11 cellular contexts compared by ENCODE assay signal in the genomic region with DNA sequence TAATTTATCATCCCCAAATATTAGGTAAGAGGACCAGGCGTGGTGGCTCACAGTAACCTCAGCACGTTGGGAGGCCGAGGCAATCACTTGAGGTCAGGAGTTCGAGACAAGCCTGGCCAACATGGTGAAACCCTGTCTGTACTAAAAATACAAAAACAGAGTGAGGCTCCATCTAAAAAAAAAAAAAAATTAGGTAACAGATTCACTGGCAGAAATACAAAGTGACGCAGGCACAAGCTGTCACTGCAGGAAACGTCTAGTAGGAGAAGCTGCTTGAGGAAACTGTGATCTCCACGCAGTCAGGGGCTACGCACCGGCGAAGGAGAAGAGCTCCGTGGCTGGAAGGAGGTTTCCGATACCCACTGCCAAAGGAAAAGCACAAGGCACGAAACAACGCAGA. TPM values are rescaled to one million over a fixed set of nuclear protein-coding genes. Genes with fewer than 3 reads are reported as not detected.
DNase-seq lines count a peak whose midpoint lies in the region; ATAC-seq lines count a peak whose summit lies in the region.
"Had no signal": no experiment of that assay in that cellular context is flagged by ENCODE, and none has a peak within 500 bp of the region (broad histone marks: within the 10 kb centered on the region; RNA-seq: fewer than 3 reads in every experiment).

No MANE protein-coding gene starts in this region.

- H3K27me3 ChIP-seq in BLaER1, result no peaks in the 10 kb centered on the region
- H3K27me3 ChIP-seq in effector memory CD4-positive, alpha-beta T cell (replicated peaks; ENCODE audit: control insufficient read depth, insufficient read depth, low read length, poor library complexity, severe bottlenecking), result no peaks in the 10 kb centered on the region

- H4K20me1 ChIP-seq in BLaER1, result no peaks in the 10 kb centered on the region

- POLR2A ChIA-PET in activated CD4-positive, alpha-beta T cell treated with anti-CD3 and anti-CD28 coated beads, Interleukin-2, amount 10 ng/mL, durations not matched to agents 7 days and 5 days (lab: Charles Lee), result no interaction called here

- H3K4me2 ChIP-seq in BLaER1, result peak overlapping the region; percentile 97

- peak overlapping the region; percentile 90 for H3K9ac ChIP-seq in BLaER1

- peaks cover 8% of the 10 kb centered on the region for H3K36me3 Mint-ChIP-seq in activated naive CD8-positive, alpha-beta T cell treated with anti-CD3 and anti-CD28 coated beads for 36 hours
- H3K36me3 Mint-ChIP-seq in activated CD4-positive, alpha-beta T cell treated with anti-CD3 and anti-CD28 coated beads, Interleukin-2, amount 10 ng/mL, durations not matched to agents 7 days and 5 days (ENCODE audit: low read depth), result no peaks in the 10 kb centered on the region

- H3K4me1 ChIP-seq in BLaER1, result peaks cover 88% of the 10 kb centered on the region
- H3K4me1 ChIP-seq in effector memory CD4-positive, alpha-beta T cell (ENCODE audit: control insufficient read depth, insufficient read depth, low read length, poor library complexity, severe bottlenecking), result no peaks in the 10 kb centered on the region

- H3K27ac ChIP-seq in BLaER1, result peak overlapping the region; percentile 99
- no peak overlapping the region for H3K27ac ChIP-seq in effector memory CD4-positive, alpha-beta T cell (ENCODE audit: insufficient read depth, low read length, poor library complexity, severe bottlenecking)

- peaks cover 44% of the 10 kb centered on the region for H3K36me3 ChIP-seq in BLaER1
- H3K36me3 ChIP-seq in effector memory CD4-positive, alpha-beta T cell (ENCODE audit: control insufficient read depth, insufficient read depth, low read length), result no peaks in the 10 kb centered on the region

- H3K9me3 ChIP-seq in BLaER1, result peaks cover 39% of the 10 kb centered on the region
- H3K9me3 ChIP-seq in effector memory CD4-positive, alpha-beta T cell (ENCODE audit: control insufficient read depth, low read length), result no peaks in the 10 kb centered on the region

- H3K4me3 Mint-ChIP-seq in activated naive CD8-positive, alpha-beta T cell treated with anti-CD3 and anti-CD28 coated beads for 36 hours, result no peak overlapping the region
- no peak overlapping the region for H3K4me3 Mint-ChIP-seq in activated CD4-positive, alpha-beta T cell treated with anti-CD3 and anti-CD28 coated beads, Interleukin-2, amount 10 ng/mL, durations not matched to agents 7 days and 5 days

- peaks cover 3% of the 10 kb centered on the region for H3K27me3 Mint-ChIP-seq in activated naive CD8-positive, alpha-beta T cell treated with anti-CD3 and anti-CD28 coated beads for 36 hours
- no peaks in the 10 kb centered on the region for H3K27me3 Mint-ChIP-seq in activated CD4-positive, alpha-beta T cell treated with anti-CD3 and anti-CD28 coated beads, Interleukin-2, amount 10 ng/mL, durations not matched to agents 7 days and 5 days

- DNase-seq in NCI-H2171 treated with DMSO at 0.1 percent for 48 hours (lab: John Stamatoyannopoulos, UW) (peak; percentile 71), fibroblast of gingiva (ENCODE audit: low read depth) (peak; percentile 38), mucosa of gallbladder (ENCODE audit: low spot score) (peak; percentile 65)
- no peak for DNase-seq in activated naive CD8-positive, alpha-beta T cell treated with anti-CD3 and anti-CD28 coated beads for 36 hours
- DNase-seq in effector memory CD4-positive, alpha-beta T cell, result no peak
- DNase-seq in activated CD4-positive, alpha-beta T cell treated with anti-CD3 and anti-CD28 coated beads, Interleukin-2, amount 10 ng/mL, durations not matched to agents 7 days and 5 days, result no peak
- DNase-seq: NCI-H2107, occipital lobe had no signal

- H3K27ac Mint-ChIP-seq in activated naive CD8-positive, alpha-beta T cell treated with anti-CD3 and anti-CD28 coated beads for 36 hours, result no peak overlapping the region
- H3K27ac Mint-ChIP-seq in activated CD4-positive, alpha-beta T cell treated with anti-CD3 and anti-CD28 coated beads, Interleukin-2, amount 10 ng/mL, durations not matched to agents 7 days and 5 days, result no peak overlapping the region

- no peak for ATAC-seq in GM21576 (IDR thresholded peaks at IDR 0.05; ENCODE audit: unreplicated experiment)

- peak overlapping the region; percentile 40 for H3K4me3 ChIP-seq in BLaER1
- no peak overlapping the region for H3K4me3 ChIP-seq in effector memory CD4-positive, alpha-beta T cell (ENCODE audit: insufficient read depth, low read depth, low read length, poor library complexity, severe bottlenecking)

- H3K4me1 Mint-ChIP-seq in activated naive CD8-positive, alpha-beta T cell treated with anti-CD3 and anti-CD28 coated beads for 36 hours, result peaks cover 28% of the 10 kb centered on the region
- peaks cover 15% of the 10 kb centered on the region for H3K4me1 Mint-ChIP-seq in activated CD4-positive, alpha-beta T cell treated with anti-CD3 and anti-CD28 coated beads, Interleukin-2, amount 10 ng/mL, durations not matched to agents 7 days and 5 days

- H3K9me3 Mint-ChIP-seq in activated naive CD8-positive, alpha-beta T cell treated with anti-CD3 and anti-CD28 coated beads for 36 hours, result no peaks in the 10 kb centered on the region
- H3K9me3 Mint-ChIP-seq in activated CD4-positive, alpha-beta T cell treated with anti-CD3 and anti-CD28 coated beads, Interleukin-2, amount 10 ng/mL, durations not matched to agents 7 days and 5 days, result no peaks in the 10 kb centered on the region

- CTCF ChIA-PET in activated CD4-positive, alpha-beta T cell treated with anti-CD3 and anti-CD28 coated beads, Interleukin-2, amount 10 ng/mL, durations not matched to agents 7 days and 5 days (lab: Charles Lee), result interaction anchor here (0.6 to 2.1 kb wide), 4 partner anchors 10 to 182 kb away, joined by 3 to 7 read pairs (median 4); no protein-coding TSS in a partner anchor

RNA-seq across cellular contexts. Expression of gene AMZ1, which starts 50.1 kb away (rescaled TPM):
- 0.35 TPM for total RNA-seq in mucosa of gallbladder
- total RNA-seq in activated naive CD8-positive, alpha-beta T cell treated with anti-CD3 and anti-CD28 coated beads for 36 hours, result under 1 TPM in 1 of 2 experiments, not detected in 1; 0.04 TPM
- total RNA-seq in activated CD4-positive, alpha-beta T cell treated with anti-CD3 and anti-CD28 coated beads, Interleukin-2, amount 10 ng/mL, durations not matched to agents 7 days and 5 days, result under 1 TPM; 0.05 to 0.08 TPM
- total RNA-seq: bronchial epithelial cell had no signal

Comparison
In these comparisons a context has a peak if more than half of its experiments do, and no peak if none do; other contexts are left out.
1. DNase-seq: peak in NCI-H2171 treated with DMSO at 0.1 percent for 48 hours (single experiment), fibroblast of gingiva (single experiment) and mucosa of gallbladder (single experiment); none in activated naive CD8-positive, alpha-beta T cell treated with anti-CD3 and anti-CD28 coated beads for 36 hours (single experiment), effector memory CD4-positive, alpha-beta T cell (0 of 3) and activated CD4-positive, alpha-beta T cell treated with anti-CD3 and anti-CD28 coated beads, Interleukin-2, amount 10 ng/mL, durations not matched to agents 7 days and 5 days (single experiment).